Comparison of ENCODE assay signal across 8 cellular contexts in genomic region chr20:23363257-23363649, GRCh38. TPM values are rescaled to one million over a fixed set of nuclear protein-coding genes. Genes with fewer than 3 reads are reported as not detected.
DNase-seq lines count a peak whose midpoint lies in the region; ATAC-seq and TF ChIP-seq lines count a peak whose summit lies in the region.

No MANE protein-coding gene starts in this region.

- intact Hi-C loops in activated naive CD4-positive, alpha-beta T cell treated with anti-CD3 and anti-CD28 coated beads for 36 hours (cut with micrococcal nuclease): loop anchor here (5.0 to 10.0 kb wide), 3 partner anchors 664 to 1872 kb away; partner anchors contain the start of gene ACSS1
- intact Hi-C loops in upper lobe of right lung (cut with DNase I): no loop called here

- H3K9ac ChIP-seq in liver (ENCODE audit: low read depth in 1 of 2, low read length in 2 of 2): no peak overlapping the region

- H3K4me3 Mint-ChIP-seq in activated naive CD4-positive, alpha-beta T cell treated with anti-CD3 and anti-CD28 coated beads for 36 hours: peak overlapping the region; percentile 89

- peaks cover 19% of the 10 kb centered on the region for H3K36me3 Mint-ChIP-seq in activated naive CD4-positive, alpha-beta T cell treated with anti-CD3 and anti-CD28 coated beads for 36 hours (ENCODE audit: low read depth)

- H3K27me3 Mint-ChIP-seq in activated naive CD4-positive, alpha-beta T cell treated with anti-CD3 and anti-CD28 coated beads for 36 hours (ENCODE audit: low read depth): no peaks in the 10 kb centered on the region

- 73% methylated on average over 4 of the region's 4 CpGs for WGBS in liver

- H3K9me3 ChIP-seq in liver (ENCODE audit: control insufficient read depth in 4 of 4, low read length in 3 of 4) (no peaks in the 10 kb centered on the region), upper lobe of right lung (no peaks in the 10 kb centered on the region)

- TF ChIP-seq RAD21 in liver (IDR thresholded peaks at IDR 0.05): no peak

- H3K4me1 Mint-ChIP-seq in activated naive CD4-positive, alpha-beta T cell treated with anti-CD3 and anti-CD28 coated beads for 36 hours (ENCODE audit: low read depth): peaks cover 55% of the 10 kb centered on the region

- peaks cover 0 to 9% (median 1%) of the 10 kb centered on the region in 4 donors for H3K36me3 ChIP-seq in liver (ENCODE audit: control insufficient read depth in 4 of 4, insufficient read depth in 3 of 4, low read depth in 1 of 4, low read length in 3 of 4)
- H3K36me3 ChIP-seq in upper lobe of right lung: peaks cover 27% of the 10 kb centered on the region

- TF ChIP-seq CTCF in astrocyte of the spinal cord (IDR thresholded peaks at IDR 0.05; ENCODE audit: low read depth, low read length): no peak
- no peak for TF ChIP-seq CTCF in liver (IDR thresholded peaks at IDR 0.05; ENCODE audit: low read depth, low read length, missing input control)
- TF ChIP-seq CTCF in upper lobe of right lung (IDR thresholded peaks at IDR 0.05): no peak

- no peaks in the 10 kb centered on the region for H3K27me3 ChIP-seq in liver (ENCODE audit: control insufficient read depth in 4 of 4, insufficient read depth in 4 of 4, low read length in 3 of 4)
- no peaks in the 10 kb centered on the region for H3K27me3 ChIP-seq in upper lobe of right lung

- no peaks in the 10 kb centered on the region for H3K9me3 Mint-ChIP-seq in activated naive CD4-positive, alpha-beta T cell treated with anti-CD3 and anti-CD28 coated beads for 36 hours

- CTCF ChIA-PET in activated naive CD4-positive, alpha-beta T cell treated with anti-CD3 and anti-CD28 coated beads for 36 hours (lab: Charles Lee): no interaction called here

- peak overlapping the region; percentile 94 for H3K27ac ChIP-seq in liver (ENCODE audit: low read depth in 1 of 2, low read length in 2 of 2)
- H3K27ac ChIP-seq in upper lobe of right lung: peak overlapping the region; percentile 93

- no peak for DNase-seq in activated naive CD4-positive, alpha-beta T cell treated with anti-CD3 and anti-CD28 coated beads for 36 hours
- DNase-seq in activated naive CD4-positive, alpha-beta T cell treated with anti-CD3 and anti-CD28 coated beads, Interleukin-2, amount 50 U/mL, for 16 hours: no peak
- DNase-seq in astrocyte of the spinal cord (ENCODE audit: low read depth, low spot score) (no peak), upper lobe of right lung (no peak), NCI-H82 treated with DMSO at 0.1 percent for 48 hours (lab: John Stamatoyannopoulos, UW; ENCODE audit: unreplicated experiment) (no peak), GM19240 (ENCODE audit: insufficient read length, low spot score) (no peak)

- ATAC-seq in upper lobe of right lung: no peak
- no peak for ATAC-seq in HG02610 (IDR thresholded peaks at IDR 0.05; ENCODE audit: unreplicated experiment)

- in situ Hi-C loops in astrocyte of the spinal cord (cut with HindIII; ENCODE audit: low sequenced_read_pairs): no loop called here

- no peak overlapping the region for H3K27ac Mint-ChIP-seq in activated naive CD4-positive, alpha-beta T cell treated with anti-CD3 and anti-CD28 coated beads for 36 hours

- H3K4me3 ChIP-seq in astrocyte of the spinal cord (ENCODE audit: low read depth, low read length): peak overlapping the region; percentile 81
- peak overlapping the region in 2 of 3 donors; percentile 73 to 87 for H3K4me3 ChIP-seq in liver (ENCODE audit: low read depth in 1 of 3, low read length in 3 of 3)
- H3K4me3 ChIP-seq in upper lobe of right lung: peak overlapping the region; percentile 81

- H3K4me1 ChIP-seq in liver (ENCODE audit: control insufficient read depth in 4 of 4, insufficient read depth in 4 of 4, low read length in 3 of 4) (peaks cover 7 to 54% (median 31%) of the 10 kb centered on the region in 4 donors), upper lobe of right lung (peaks cover 48% of the 10 kb centered on the region)

TF ChIP-seq in liver, 16 proteins besides CTCF, POLR2A, EP300 and RAD21:
- TF ChIP-seq NR2F2 (IDR thresholded peaks at IDR 0.05) (no peak), REST (IDR thresholded peaks at IDR 0.05) (no peak), ATF3 (IDR thresholded peaks at IDR 0.05) (no peak), HNF4A (conservative IDR thresholded peaks at IDR 0.05) (no peak), YY1 (IDR thresholded peaks at IDR 0.05) (no peak), SP1 (IDR thresholded peaks at IDR 0.05) (no peak), RXRA (IDR thresholded peaks at IDR 0.05) (no peak), FOXA1 (IDR thresholded peaks at IDR 0.05) (no peak), HNF4G (IDR thresholded peaks at IDR 0.05) (no peak), JUND (IDR thresholded peaks at IDR 0.05) (no peak), MAX (IDR thresholded peaks at IDR 0.05) (no peak), GABPA (IDR thresholded peaks at IDR 0.05 in 1 of 2, conservative IDR thresholded peaks at IDR 0.05 in 1 of 2) (no peak)

RNA-seq across cellular contexts. Expression of gene GZF1, which starts 1.3 kb away (rescaled TPM):
- total RNA-seq in activated naive CD4-positive, alpha-beta T cell treated with anti-CD3 and anti-CD28 coated beads for 36 hours: 1 to 10 TPM; 2.9 to 3.3 TPM
- 10 to 100 TPM in 1 of 2 donors, 1 to 10 TPM in 1; 5.6 to 11.0 TPM for total RNA-seq in liver
- polyA plus RNA-seq in liver: 1 to 10 TPM; 1.6 to 4.5 TPM
- 12.5 TPM for total RNA-seq in upper lobe of right lung

RNA-seq across cellular contexts. Expression of gene NXT1, which starts 12.7 kb away (rescaled TPM):
- 10 to 100 TPM; 31.9 to 36.9 TPM for total RNA-seq in activated naive CD4-positive, alpha-beta T cell treated with anti-CD3 and anti-CD28 coated beads for 36 hours
- total RNA-seq in liver (1 to 10 TPM; 9.5 to 9.6 TPM), upper lobe of right lung (16.2 TPM)
- 1 to 10 TPM; 5.7 to 8.1 TPM for polyA plus RNA-seq in liver

RNA-seq across cellular contexts. Expression of gene NAPB, which starts 58.0 kb away (rescaled TPM):
- 1 to 10 TPM; 5.4 to 7.6 TPM for total RNA-seq in activated naive CD4-positive, alpha-beta T cell treated with anti-CD3 and anti-CD28 coated beads for 36 hours
- total RNA-seq in liver (10 to 100 TPM in 1 of 2 donors, 1 to 10 TPM in 1; 6.1 to 10.6 TPM), upper lobe of right lung (10.8 TPM)
- 1 to 10 TPM; 2.4 to 2.9 TPM for polyA plus RNA-seq in liver
